24 cellular contexts compared by ENCODE assay signal in genomic region chr22:20212754-20213699, GRCh38.
A peak's percentile ranks its signal among the peaks of the same experiment; 100 is the strongest.
DNase-seq lines count a peak whose midpoint lies in the region; ATAC-seq and FAIRE-seq lines count a peak whose summit lies in the region.
"Had no signal": no experiment of that assay in that cellular context is flagged by ENCODE, and none has a peak within 500 bp of the region (broad histone marks: within the 10 kb centered on the region; RNA-seq: fewer than 3 reads in every experiment).

No MANE protein-coding gene starts in this region.

- no peak for FAIRE-seq in HTR-8/SVneo (lab: Jason Lieb, UNC)
- FAIRE-seq: D721Med had no signal

- ATAC-seq in HG02981 (IDR thresholded peaks at IDR 0.05; ENCODE audit: unreplicated experiment) = no peak
- ATAC-seq in GM18498 (IDR thresholded peaks at IDR 0.05; ENCODE audit: unreplicated experiment) = no peak
- ATAC-seq: activated T-cell treated with anti-CD3 and anti-CD28 coated beads, Interleukin-2, amount 50 U/mL, for 72 hours had no signal

- intact Hi-C loops in posterior cingulate gyrus (cut with DNase I) = no loop called here

- H3K27ac ChIP-seq in angular gyrus (ENCODE audit: low read depth, low read length) = peak overlapping the region; percentile 72
- H3K27ac ChIP-seq: C4-2B, coronary artery, ovary, SJSA1, testis, uterus had no signal

- DNase-seq in CD1c-positive myeloid dendritic cell (ENCODE audit: extremely low spot score) (peak; percentile 11), inferior parietal cortex (ENCODE audit: extremely low spot score) (peak; percentile 25), posterior cingulate gyrus (peak in 8 of 10 donors; percentile 64 to 95 (median 76)), HTR-8/SVneo (ENCODE audit: insufficient read length, low spot score) (no peak)
- DNase-seq in activated CD8-positive, alpha-beta memory T cell treated with anti-CD3 and anti-CD28 coated beads, Interleukin-2, amount 50 U/mL, for 4 hours = no peak
- DNase-seq: ACHN; activated CD4-positive, alpha-beta T cell treated with anti-CD3 and anti-CD28 coated beads for 1 hour; activated CD8-positive, alpha-beta memory T cell treated with anti-CD3 and anti-CD28 coated beads for 24 hours; activated naive CD4-positive, alpha-beta T cell treated with Interleukin-2 at 50 U/mL for 16 hours; activated T-cell treated with anti-CD3 and anti-CD28 coated beads, Interleukin-2, amount 50 U/mL, for 72 hours; KG1; kidney glomerular epithelial cell; spleen; stimulated activated CD4-positive, alpha-beta T cell treated with anti-CD3 and anti-CD28 coated beads, Interleukin-2, amount 100 ng/mL, for 48 hours; testis had no signal

Comparison
In these comparisons a context has a peak if more than half of its experiments do, and no peak if none do; other contexts are left out.
1. DNase-seq: peak in CD1c-positive myeloid dendritic cell (single experiment), inferior parietal cortex (single experiment) and posterior cingulate gyrus (8 of 10); none in HTR-8/SVneo (single experiment) and activated CD8-positive, alpha-beta memory T cell treated with anti-CD3 and anti-CD28 coated beads, Interleukin-2, amount 50 U/mL, for 4 hours (single experiment).